20 cellular contexts compared by ENCODE assay signal in the genomic region with DNA sequence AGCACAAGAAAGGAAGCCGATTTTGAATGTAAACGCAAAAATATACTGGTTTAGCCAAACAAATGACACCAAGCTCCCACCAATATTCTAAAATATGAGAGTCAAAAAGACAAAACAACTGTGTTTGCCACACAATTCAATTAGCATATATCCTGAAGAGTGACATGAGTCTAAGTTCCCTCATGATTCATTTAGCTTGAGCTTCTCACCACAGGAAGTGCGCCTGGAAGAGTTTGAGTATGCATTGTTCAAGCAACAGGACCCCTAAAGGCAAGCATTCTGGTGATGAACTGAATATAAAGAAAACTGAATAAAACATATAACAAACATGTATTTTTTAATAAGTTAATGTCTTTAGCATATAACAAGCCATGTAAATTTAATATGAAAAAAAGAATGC.
A peak's percentile ranks its signal among the peaks of the same experiment; 100 is the strongest.
DNase-seq lines count a peak whose midpoint lies in the region; ATAC-seq, FAIRE-seq and TF ChIP-seq lines count a peak whose summit lies in the region.
"Had no signal": no experiment of that assay in that cellular context is flagged by ENCODE, and none has a peak within 500 bp of the region (broad histone marks: within the 10 kb centered on the region; RNA-seq: fewer than 3 reads in every experiment).

No MANE protein-coding gene starts in this region.

- intact Hi-C loops in activated CD4-positive, alpha-beta T cell treated with anti-CD3 and anti-CD28 coated beads for 36 hours (cut with DNase I, micrococcal nuclease) = no loop called here

- no peak overlapping the region for H3K4me3 Mint-ChIP-seq in activated CD4-positive, alpha-beta T cell treated with anti-CD3 and anti-CD28 coated beads for 36 hours
- H3K4me3 Mint-ChIP-seq in stimulated activated naive B cell treated with anti-CD40 and anti-IgM and Interleukin-4, amounts not matched to agents 10 μg/mL and 1 μg/mL and 100 μg/mL, for 72 hours = no peak overlapping the region
- H3K4me3 Mint-ChIP-seq: activated naive CD4-positive, alpha-beta T cell treated with anti-CD3 and anti-CD28 coated beads, Interleukin-2, amount 50 U/mL, for 24 hours; naive thymus-derived CD8-positive, alpha-beta T cell; T-cell had no signal

- H2AFZ ChIP-seq in osteoblast (ENCODE audit: low read length) = no peak overlapping the region

- H3K4me1 ChIP-seq in osteoblast (ENCODE audit: insufficient read depth, low read length) = no peaks in the 10 kb centered on the region
- H3K4me1 ChIP-seq: lower lobe of right lung had no signal

- H3K4me1 Mint-ChIP-seq in activated CD4-positive, alpha-beta T cell treated with anti-CD3 and anti-CD28 coated beads for 36 hours = peaks cover 17% of the 10 kb centered on the region
- peaks cover 4 to 5% of the 10 kb centered on the region in 2 donors for H3K4me1 Mint-ChIP-seq in stimulated activated naive B cell treated with anti-CD40 and anti-IgM and Interleukin-4, amounts not matched to agents 10 μg/mL and 1 μg/mL and 100 μg/mL, for 72 hours

- H3K4me2 ChIP-seq in osteoblast (ENCODE audit: insufficient read depth, low read length) = no peak overlapping the region

- H3K27me3 ChIP-seq in osteoblast (ENCODE audit: insufficient read depth, low read length) = no peaks in the 10 kb centered on the region

- no peaks in the 10 kb centered on the region for H3K36me3 ChIP-seq in osteoblast (ENCODE audit: insufficient read depth, low read length)
- H3K36me3 ChIP-seq: lower lobe of right lung had no signal

- peak; percentile 77 for ATAC-seq in activated CD4-positive, alpha-beta T cell treated with anti-CD3 and anti-CD28 coated beads for 36 hours
- peak; percentile 79 to 83 for ATAC-seq in stimulated activated naive B cell treated with anti-CD40 and anti-IgM and Interleukin-4, amounts not matched to agents 10 μg/mL and 1 μg/mL and 100 μg/mL, for 72 hours (replicated peaks)
- no peak for ATAC-seq in HG02973 (IDR thresholded peaks at IDR 0.05; ENCODE audit: unreplicated experiment)
- no peak for ATAC-seq in GM19035 (IDR thresholded peaks at IDR 0.05; ENCODE audit: unreplicated experiment)
- ATAC-seq: GM12878; lower lobe of right lung; naive thymus-derived CD8-positive, alpha-beta T cell; T-cell had no signal

- no peak for DNase-seq in activated CD4-positive, alpha-beta T cell treated with anti-CD3 and anti-CD28 coated beads for 36 hours
- DNase-seq in activated CD4-positive, alpha-beta T cell treated with anti-CD3 and anti-CD28 coated beads, Interleukin-2, amount 50 U/mL, for 4 hours = no peak
- DNase-seq in RCC 7860 (ENCODE audit: low spot score) (peak; percentile 10), epithelial cell of esophagus (ENCODE audit: low read depth) (peak; percentile 33), osteoblast (ENCODE audit: insufficient read length, low spot score, missing footprints) (no peak)
- no peak for DNase-seq in stimulated activated naive B cell treated with anti-CD40 and anti-IgM and Interleukin-4, amounts not matched to agents 10 μg/mL and 1 μg/mL and 100 μg/mL, for 72 hours
- DNase-seq: activated CD4-positive, CD25-positive, alpha-beta regulatory T cell; caudate nucleus; effector CD8-positive, alpha-beta T cell; lower lobe of right lung; MM.1S; naive thymus-derived CD8-positive, alpha-beta T cell; NCI-H748 treated with DMSO at 0.1 percent for 48 hours; T-cell had no signal

- POLR2A ChIA-PET in activated CD4-positive, alpha-beta T cell treated with anti-CD3 and anti-CD28 coated beads for 36 hours (lab: Charles Lee) = no interaction called here

- no peaks in the 10 kb centered on the region for H3K79me2 ChIP-seq in osteoblast (ENCODE audit: insufficient read depth, low read length)

- CTCF ChIA-PET in activated CD4-positive, alpha-beta T cell treated with anti-CD3 and anti-CD28 coated beads for 36 hours (lab: Charles Lee) = no interaction called here

- H3K9me3 Mint-ChIP-seq in activated CD4-positive, alpha-beta T cell treated with anti-CD3 and anti-CD28 coated beads for 36 hours (ENCODE audit: low read depth) = peaks cover 22% of the 10 kb centered on the region
- H3K9me3 Mint-ChIP-seq in stimulated activated naive B cell treated with anti-CD40 and anti-IgM and Interleukin-4, amounts not matched to agents 10 μg/mL and 1 μg/mL and 100 μg/mL, for 72 hours = peaks cover 26 to 27% of the 10 kb centered on the region in 2 donors

- H3K27ac Mint-ChIP-seq in activated CD4-positive, alpha-beta T cell treated with anti-CD3 and anti-CD28 coated beads for 36 hours = no peak overlapping the region
- H3K27ac Mint-ChIP-seq in stimulated activated naive B cell treated with anti-CD40 and anti-IgM and Interleukin-4, amounts not matched to agents 10 μg/mL and 1 μg/mL and 100 μg/mL, for 72 hours = no peak overlapping the region
- H3K27ac Mint-ChIP-seq: activated naive CD4-positive, alpha-beta T cell treated with anti-CD3 and anti-CD28 coated beads, Interleukin-2, amount 50 U/mL, for 24 hours; T-cell had no signal

- no peaks in the 10 kb centered on the region for H3K27me3 Mint-ChIP-seq in activated CD4-positive, alpha-beta T cell treated with anti-CD3 and anti-CD28 coated beads for 36 hours
- H3K27me3 Mint-ChIP-seq in stimulated activated naive B cell treated with anti-CD40 and anti-IgM and Interleukin-4, amounts not matched to agents 10 μg/mL and 1 μg/mL and 100 μg/mL, for 72 hours = no peaks in the 10 kb centered on the region
- H3K27me3 Mint-ChIP-seq: activated naive CD4-positive, alpha-beta T cell treated with anti-CD3 and anti-CD28 coated beads, Interleukin-2, amount 50 U/mL, for 24 hours; naive thymus-derived CD8-positive, alpha-beta T cell; T-cell had no signal

- no peak for FAIRE-seq in RCC 7860 (lab: Jason Lieb, UNC)
- FAIRE-seq: GM12878, H54 had no signal

- H3K27ac ChIP-seq in osteoblast (ENCODE audit: low read depth, low read length) = no peak overlapping the region
- H3K27ac ChIP-seq: lower lobe of right lung, RWPE1 had no signal

- H3K9me3 ChIP-seq in osteoblast (ENCODE audit: low read depth, low read length) = no peaks in the 10 kb centered on the region

- H4K20me1 ChIP-seq in osteoblast (ENCODE audit: insufficient read depth, low read length) = no peaks in the 10 kb centered on the region

- TF ChIP-seq CTCF in epithelial cell of esophagus (IDR thresholded peaks at IDR 0.05; ENCODE audit: insufficient read depth, low read depth, low read length, missing control alignments) = no peak
- TF ChIP-seq CTCF in osteoblast (IDR thresholded peaks at IDR 0.05; ENCODE audit: extremely low read depth, low read depth, low read length) = no peak

- H3K36me3 Mint-ChIP-seq in activated CD4-positive, alpha-beta T cell treated with anti-CD3 and anti-CD28 coated beads for 36 hours (ENCODE audit: low read depth) = peaks cover 28% of the 10 kb centered on the region
- peaks cover 34 to 39% of the 10 kb centered on the region in 2 donors for H3K36me3 Mint-ChIP-seq in stimulated activated naive B cell treated with anti-CD40 and anti-IgM and Interleukin-4, amounts not matched to agents 10 μg/mL and 1 μg/mL and 100 μg/mL, for 72 hours

- H3K4me3 ChIP-seq in epithelial cell of esophagus (ENCODE audit: low read length) = no peak overlapping the region
- no peak overlapping the region for H3K4me3 ChIP-seq in osteoblast (ENCODE audit: insufficient read depth, low read length)
- H3K4me3 ChIP-seq: GM12878, lower lobe of right lung had no signal

Comparison
In these comparisons a context has a peak if more than half of its experiments do, and no peak if none do; other contexts are left out.
1. ATAC-seq: peak in activated CD4-positive, alpha-beta T cell treated with anti-CD3 and anti-CD28 coated beads for 36 hours (single experiment) and stimulated activated naive B cell treated with anti-CD40 and anti-IgM and Interleukin-4, amounts not matched to agents 10 μg/mL and 1 μg/mL and 100 μg/mL, for 72 hours (2 of 2); none in HG02973 (single experiment) and GM19035 (single experiment).
2. DNase-seq: peak in RCC 7860 (single experiment) and epithelial cell of esophagus (single experiment); none in activated CD4-positive, alpha-beta T cell treated with anti-CD3 and anti-CD28 coated beads for 36 hours (single experiment), activated CD4-positive, alpha-beta T cell treated with anti-CD3 and anti-CD28 coated beads, Interleukin-2, amount 50 U/mL, for 4 hours (0 of 2), stimulated activated naive B cell treated with anti-CD40 and anti-IgM and Interleukin-4, amounts not matched to agents 10 μg/mL and 1 μg/mL and 100 μg/mL, for 72 hours (single experiment) and osteoblast (single experiment).